Comparison of ENCODE assay signal across 20 cellular contexts in the genomic region with DNA sequence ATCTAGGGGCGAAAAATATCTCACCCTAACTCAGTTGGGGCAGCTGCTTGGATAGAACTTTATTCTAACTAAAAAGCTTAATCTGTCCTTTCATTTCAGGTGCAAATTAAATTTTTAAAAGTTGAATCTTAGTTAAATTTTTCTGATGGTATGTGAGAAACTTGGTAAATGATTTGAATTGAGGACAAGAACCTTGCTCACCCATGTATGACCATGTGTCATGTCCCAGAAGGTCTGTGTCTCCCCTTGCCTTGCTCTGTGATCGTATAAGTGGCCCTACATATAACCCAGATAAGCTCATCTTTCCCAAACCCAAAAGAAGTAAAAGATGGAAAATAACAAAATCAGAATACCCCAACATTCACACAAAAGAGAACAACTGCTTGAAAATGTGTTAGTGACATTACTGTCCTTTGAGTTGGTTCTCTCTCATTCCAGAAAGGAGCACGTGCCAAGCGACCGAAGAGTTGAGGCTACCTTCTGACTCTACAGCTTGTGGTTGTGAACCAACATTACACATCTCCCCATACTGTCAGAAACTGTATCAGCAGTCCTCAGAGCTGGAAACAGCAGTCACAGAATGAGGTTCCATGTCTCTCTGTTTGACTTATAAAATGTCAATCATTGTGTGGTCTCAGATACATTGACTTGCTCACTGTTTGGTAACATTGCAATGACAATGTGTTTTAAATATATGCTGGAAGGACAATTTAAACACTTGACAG. TPM values are rescaled to one million over a fixed set of nuclear protein-coding genes. Genes with fewer than 3 reads are reported as not detected.
DNase-seq lines count a peak whose midpoint lies in the region; ATAC-seq and TF ChIP-seq lines count a peak whose summit lies in the region.
"Had no signal": no experiment of that assay in that cellular context is flagged by ENCODE, and none has a peak within 500 bp of the region (broad histone marks: within the 10 kb centered on the region; RNA-seq: fewer than 3 reads in every experiment).

No MANE protein-coding gene starts in this region.

- no peak overlapping the region for H3K4me3 Mint-ChIP-seq in activated CD8-positive, alpha-beta T cell treated with anti-CD3 and anti-CD28 coated beads for 36 hours
- H3K4me3 Mint-ChIP-seq in activated CD8-positive, alpha-beta T cell treated with anti-CD3 and anti-CD28 coated beads, Interleukin-2, amount 10 ng/mL, durations not matched to agents 7 days and 5 days, result no peak overlapping the region
- H3K4me3 Mint-ChIP-seq in memory B cell, result no peak overlapping the region
- H3K4me3 Mint-ChIP-seq: CD4-positive, alpha-beta T cell had no signal

- POLR2A ChIA-PET in activated CD8-positive, alpha-beta T cell treated with anti-CD3 and anti-CD28 coated beads for 36 hours (lab: Charles Lee), result interaction anchor here (0.7 to 2.0 kb wide), 3 partner anchors 10 to 52 kb away, joined by 3 to 8 read pairs (median 3); no protein-coding TSS in a partner anchor
- POLR2A ChIA-PET in activated CD8-positive, alpha-beta T cell treated with anti-CD3 and anti-CD28 coated beads, Interleukin-2, amount 10 ng/mL, durations not matched to agents 7 days and 5 days (lab: Charles Lee), result no interaction called here
- POLR2A ChIA-PET in HEK293 (lab: Yijun Ruan, JAX), result no interaction called here

- H3K27ac ChIP-seq in DOHH2 (ENCODE audit: low read depth, low read length) (peak overlapping the region; percentile 100), HEK293 (ENCODE audit: extremely low read depth, low read depth, low read length) (no peak overlapping the region)

- intact Hi-C loops in activated CD8-positive, alpha-beta T cell treated with anti-CD3 and anti-CD28 coated beads for 36 hours (cut with micrococcal nuclease), result no loop called here

- H3K4me2 ChIP-seq in DOHH2 (ENCODE audit: low read length), result peak overlapping the region; percentile 55
- H3K4me2 ChIP-seq: SK-N-SH had no signal

- H3K9me3 ChIP-seq in DOHH2 (ENCODE audit: control insufficient read depth, insufficient read depth, low read length) (no peaks in the 10 kb centered on the region), HEK293 (ENCODE audit: control insufficient read depth, insufficient read depth, low read depth, low read length) (no peaks in the 10 kb centered on the region)
- H3K9me3 ChIP-seq: SK-N-SH had no signal

- peaks cover 37% of the 10 kb centered on the region for H3K36me3 ChIP-seq in DOHH2 (ENCODE audit: control insufficient read depth, low read length)
- H3K36me3 ChIP-seq in HEK293 (ENCODE audit: control insufficient read depth in 2 of 2, insufficient read depth in 1 of 2, low read length in 2 of 2), result no peaks in the 10 kb centered on the region

- no peaks in the 10 kb centered on the region for H4K20me1 ChIP-seq in DOHH2 (ENCODE audit: control insufficient read depth, insufficient read depth, low read depth, low read length)

- CTCF ChIA-PET in activated CD8-positive, alpha-beta T cell treated with anti-CD3 and anti-CD28 coated beads for 36 hours (lab: Charles Lee), result interaction anchor here (0.9 to 1.5 kb wide), 5 partner anchors 10 to 129 kb away, joined by 3 to 4 read pairs (median 3); no protein-coding TSS in a partner anchor
- CTCF ChIA-PET in activated CD8-positive, alpha-beta T cell treated with anti-CD3 and anti-CD28 coated beads, Interleukin-2, amount 10 ng/mL, durations not matched to agents 7 days and 5 days (lab: Charles Lee), result interaction anchor here (1.5 to 7.3 kb wide), 3 partner anchors 9 to 50 kb away, joined by 6 to 38 read pairs (median 8); no protein-coding TSS in a partner anchor
- CTCF ChIA-PET in HEK293 (lab: Yijun Ruan, JAX), result no interaction called here

- no peaks in the 10 kb centered on the region for H3K27me3 ChIP-seq in DOHH2 (ENCODE audit: control insufficient read depth, low read length)

- peak overlapping the region; percentile 62 for H3K4me3 ChIP-seq in DOHH2 (ENCODE audit: low read length)
- H3K4me3 ChIP-seq in HEK293 (ENCODE audit: low read depth, low read length), result no peak overlapping the region

- H3K27me3 Mint-ChIP-seq in activated CD8-positive, alpha-beta T cell treated with anti-CD3 and anti-CD28 coated beads for 36 hours, result peaks cover 7% of the 10 kb centered on the region
- H3K27me3 Mint-ChIP-seq in activated CD8-positive, alpha-beta T cell treated with anti-CD3 and anti-CD28 coated beads, Interleukin-2, amount 10 ng/mL, durations not matched to agents 7 days and 5 days (ENCODE audit: low read depth), result peaks cover 20% of the 10 kb centered on the region
- H3K27me3 Mint-ChIP-seq in memory B cell, result no peaks in the 10 kb centered on the region
- H3K27me3 Mint-ChIP-seq: CD4-positive, alpha-beta T cell had no signal

- no peak for DNase-seq in activated CD8-positive, alpha-beta T cell treated with anti-CD3 and anti-CD28 coated beads for 36 hours
- DNase-seq in activated CD8-positive, alpha-beta T cell treated with anti-CD3 and anti-CD28 coated beads, Interleukin-2, amount 10 ng/mL, durations not matched to agents 7 days and 5 days, result no peak
- DNase-seq in memory B cell (ENCODE audit: low spot score in 2 of 2) (no peak), NCI-H524 (lab: John Stamatoyannopoulos, UW) (no peak), T-helper 1 cell (no peak), anterior cingulate cortex (lab: John Stamatoyannopoulos, UW) (no peak)
- DNase-seq: CD4-positive, alpha-beta T cell; DMS153; EL; GOT3; KG1; MV-4-11; NCI-H1694 treated with DMSO at 0.1 percent for 48 hours; NCI-H510A; SHP77 treated with DMSO at 0.1 percent for 48 hours; SK-N-SH had no signal

- H3K4me1 ChIP-seq in DOHH2 (ENCODE audit: control insufficient read depth, low read length), result peaks cover 100% of the 10 kb centered on the region
- H3K4me1 ChIP-seq in HEK293 (ENCODE audit: control insufficient read depth, insufficient read depth, low read length), result no peaks in the 10 kb centered on the region

- no peak overlapping the region for H3K27ac Mint-ChIP-seq in activated CD8-positive, alpha-beta T cell treated with anti-CD3 and anti-CD28 coated beads for 36 hours
- no peak overlapping the region for H3K27ac Mint-ChIP-seq in activated CD8-positive, alpha-beta T cell treated with anti-CD3 and anti-CD28 coated beads, Interleukin-2, amount 10 ng/mL, durations not matched to agents 7 days and 5 days
- H3K27ac Mint-ChIP-seq in memory B cell, result peak overlapping the region; percentile 35
- H3K27ac Mint-ChIP-seq: CD4-positive, alpha-beta T cell had no signal

- ATAC-seq in activated CD8-positive, alpha-beta T cell treated with anti-CD3 and anti-CD28 coated beads for 36 hours, result peak; percentile 34
- ATAC-seq in activated CD8-positive, alpha-beta T cell treated with anti-CD3 and anti-CD28 coated beads, Interleukin-2, amount 10 ng/mL, durations not matched to agents 7 days and 5 days, result no peak
- ATAC-seq in memory B cell (ENCODE audit: low read depth), result no peak
- ATAC-seq: HCT116, HepG2 had no signal

- H3K9me2 ChIP-seq in DOHH2 (replicated peaks; ENCODE audit: control insufficient read depth, low read length), result no peaks in the 10 kb centered on the region
- H3K9me2 ChIP-seq: SK-N-SH had no signal

- peaks cover 44% of the 10 kb centered on the region for H3F3A ChIP-seq in DOHH2 (ENCODE audit: control insufficient read depth, insufficient read depth)

- no peaks in the 10 kb centered on the region for H3K36me3 Mint-ChIP-seq in activated CD8-positive, alpha-beta T cell treated with anti-CD3 and anti-CD28 coated beads for 36 hours (ENCODE audit: low read depth)
- peaks cover 2% of the 10 kb centered on the region for H3K36me3 Mint-ChIP-seq in activated CD8-positive, alpha-beta T cell treated with anti-CD3 and anti-CD28 coated beads, Interleukin-2, amount 10 ng/mL, durations not matched to agents 7 days and 5 days (ENCODE audit: low read depth)
- H3K36me3 Mint-ChIP-seq in memory B cell, result peaks cover 2% of the 10 kb centered on the region

- peaks cover 4% of the 10 kb centered on the region for H3K4me1 Mint-ChIP-seq in activated CD8-positive, alpha-beta T cell treated with anti-CD3 and anti-CD28 coated beads for 36 hours (ENCODE audit: low read depth)
- no peaks in the 10 kb centered on the region for H3K4me1 Mint-ChIP-seq in activated CD8-positive, alpha-beta T cell treated with anti-CD3 and anti-CD28 coated beads, Interleukin-2, amount 10 ng/mL, durations not matched to agents 7 days and 5 days (ENCODE audit: low read depth)
- H3K4me1 Mint-ChIP-seq in memory B cell, result peaks cover 20% of the 10 kb centered on the region

- TF ChIP-seq CTCF in activated CD8-positive, alpha-beta T cell treated with anti-CD3 and anti-CD28 coated beads for 36 hours (IDR thresholded peaks at IDR 0.05), result no peak
- TF ChIP-seq CTCF in DOHH2 (IDR thresholded peaks at IDR 0.05; ENCODE audit: low read depth, low read length, poor library complexity, severe bottlenecking) (no peak), HEK293 (tag by site-specific recombination; IDR thresholded peaks at IDR 0.05) (no peak)

- H3K79me2 ChIP-seq in DOHH2 (ENCODE audit: control insufficient read depth, low read length), result peaks cover 80% of the 10 kb centered on the region

- H3K9me3 Mint-ChIP-seq in activated CD8-positive, alpha-beta T cell treated with anti-CD3 and anti-CD28 coated beads for 36 hours, result no peaks in the 10 kb centered on the region
- H3K9me3 Mint-ChIP-seq in activated CD8-positive, alpha-beta T cell treated with anti-CD3 and anti-CD28 coated beads, Interleukin-2, amount 10 ng/mL, durations not matched to agents 7 days and 5 days (ENCODE audit: insufficient read depth), result no peaks in the 10 kb centered on the region
- no peaks in the 10 kb centered on the region for H3K9me3 Mint-ChIP-seq in memory B cell
- H3K9me3 Mint-ChIP-seq: CD4-positive, alpha-beta T cell had no signal

TF ChIP-seq in HEK293, 187 proteins besides CTCF, POLR2A, EP300 and RAD21:
- TF ChIP-seq ZNF133 (tag by site-specific recombination; IDR thresholded peaks at IDR 0.05), result 0 out of 2 replicates have a peak, but pooled peaks have one; percentile 18
- TF ChIP-seq ZNF747 (tag by site-specific recombination; IDR thresholded peaks at IDR 0.05), result no peak
- TF ChIP-seq ZNF155 (tag by site-specific recombination; IDR thresholded peaks at IDR 0.05), result no peak

RNA-seq across cellular contexts. Expression of a gene that starts 46.4 kb away (rescaled TPM):
- total RNA-seq in activated CD8-positive, alpha-beta T cell treated with anti-CD3 and anti-CD28 coated beads for 36 hours, result 10 to 100 TPM; 49.2 to 51.6 TPM
- 10 to 100 TPM; 68.2 to 71.6 TPM for total RNA-seq in activated CD8-positive, alpha-beta T cell treated with anti-CD3 and anti-CD28 coated beads, Interleukin-2, amount 10 ng/mL, durations not matched to agents 7 days and 5 days
